8 cellular contexts compared by ENCODE assay signal in the genomic region with DNA sequence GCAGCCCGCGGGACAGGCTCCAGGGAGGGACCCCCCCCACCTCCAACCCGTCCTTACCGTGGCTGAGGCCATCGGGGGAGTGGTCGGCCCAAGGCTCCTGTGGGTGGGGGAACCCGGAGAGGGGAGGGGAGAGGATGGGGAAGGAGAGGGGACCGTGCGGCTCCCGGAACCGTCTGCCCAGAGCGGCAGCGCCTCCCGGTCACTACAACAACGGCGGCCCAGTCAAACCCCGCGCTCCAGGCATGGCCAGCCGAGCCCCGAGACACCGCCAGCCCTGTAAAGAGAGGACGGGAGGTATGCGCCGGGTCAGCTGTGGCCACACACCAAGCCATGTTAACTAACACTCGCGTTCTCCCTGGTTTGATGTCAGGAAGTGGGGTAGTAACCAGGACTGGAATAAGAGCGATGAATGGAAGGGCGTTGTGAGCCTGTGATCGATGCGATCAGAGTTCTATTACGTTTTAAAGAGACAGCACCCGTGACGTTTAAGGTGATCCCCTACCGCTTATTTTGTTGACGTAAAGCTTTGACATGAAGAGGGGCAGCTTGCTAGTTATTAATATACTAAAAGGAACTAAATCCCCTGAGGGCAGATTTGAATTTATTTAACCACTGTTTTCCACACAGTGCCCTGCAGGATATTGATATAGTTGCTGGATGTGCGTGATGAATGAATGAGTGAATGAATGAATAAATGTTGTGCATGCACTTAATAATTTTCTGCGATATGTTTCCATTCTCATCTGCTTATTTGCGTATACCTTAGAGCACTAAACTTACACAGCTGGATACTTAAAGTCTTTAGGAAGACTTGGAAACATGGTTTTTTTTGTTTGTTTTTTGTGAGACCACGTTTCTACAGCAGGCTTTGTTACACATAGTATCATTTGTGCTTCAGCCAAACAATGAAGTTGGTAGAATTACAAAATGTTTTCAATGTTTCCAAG. TPM values are rescaled to one million over a fixed set of nuclear protein-coding genes. Genes with fewer than 3 reads are reported as not detected.
DNase-seq lines count a peak whose midpoint lies in the region; ATAC-seq, FAIRE-seq and TF ChIP-seq lines count a peak whose summit lies in the region.

A gene (minus strand): TSS at position 224 of the 947 bp plus-strand sequence. CDS start 152 bp downstream, at position 72.

- no peaks in the 10 kb centered on the region for H3K27me3 ChIP-seq in bronchial epithelial cell (ENCODE audit: control insufficient read depth, insufficient read depth, low read length)

- peak within 1 kb of the TSS; percentile 68 to 97 (median 88) for H3K27ac ChIP-seq in skin epidermis

- CTCF ChIA-PET in WTC11 (lab: Charles Lee), result interaction anchor here (0.8 to 2.5 kb wide), 5 partner anchors 64 to 946 kb away, joined by 3 to 11 read pairs (median 5); a partner anchor contains a TSS

- H3K36me3 ChIP-seq in bronchial epithelial cell (ENCODE audit: control insufficient read depth, insufficient read depth, low read length), result no peaks in the 10 kb centered on the region

- H3K4me3 Mint-ChIP-seq in WTC11, result peak within 1 kb of the TSS; percentile 99

- TF ChIP-seq CTCF in WTC11 (IDR thresholded peaks at IDR 0.05) (no peak), bronchial epithelial cell (IDR thresholded peaks at IDR 0.05; ENCODE audit: insufficient read depth, low read length, severe bottlenecking) (no peak)

- ATAC-seq in GM19025 (IDR thresholded peaks at IDR 0.05; ENCODE audit: low read depth, unreplicated experiment), result peak; percentile 68
- ATAC-seq in HG03196 (IDR thresholded peaks at IDR 0.05; ENCODE audit: unreplicated experiment), result peak; percentile 63
- ATAC-seq in WTC11, result peak; percentile 81

- H3K27me3 Mint-ChIP-seq in WTC11 (ENCODE audit: low read depth), result no peaks in the 10 kb centered on the region

- DNase-seq in AG08395 (ENCODE audit: low spot score), result peak; percentile 75
- peak; percentile 87 for DNase-seq in NCI-H2227 treated with DMSO at 0.1 percent for 48 hours (lab: John Stamatoyannopoulos, UW)
- peak; percentile 86 for DNase-seq in WTC11 (ENCODE audit: low spot score)
- peak; percentile 70 for DNase-seq in bronchial epithelial cell (ENCODE audit: low read depth)
- DNase-seq in iPS-NIHi7 (ENCODE audit: extremely low spot score), result peak; percentile 87

- H3K4me3 ChIP-seq in bronchial epithelial cell (ENCODE audit: low read depth, low read length), result peak within 1 kb of the TSS; percentile 92
- H3K4me3 ChIP-seq in skin epidermis, result peak within 1 kb of the TSS; percentile 76 to 99 (median 92)

- H3K27ac Mint-ChIP-seq in WTC11, result peak within 1 kb of the TSS; percentile 97

- no peak for FAIRE-seq in bronchial epithelial cell (lab: Jason Lieb, UNC)

- no peaks in the 10 kb centered on the region for H3K9me3 Mint-ChIP-seq in WTC11

- POLR2A ChIA-PET in WTC11 (lab: Charles Lee), result interaction anchor here (0.9 to 1.5 kb wide), 3 partner anchors 55 to 172 kb away, joined by 3 to 4 read pairs (median 3); no protein-coding TSS in a partner anchor

- H3K4me1 Mint-ChIP-seq in WTC11, result peaks cover 23% of the 10 kb centered on the region

- H3K36me3 Mint-ChIP-seq in WTC11, result peaks cover 13% of the 10 kb centered on the region

TF ChIP-seq in WTC11, 78 proteins besides CTCF, POLR2A, EP300 and RAD21 (continues in another document):
- TF ChIP-seq, protein P1, sequence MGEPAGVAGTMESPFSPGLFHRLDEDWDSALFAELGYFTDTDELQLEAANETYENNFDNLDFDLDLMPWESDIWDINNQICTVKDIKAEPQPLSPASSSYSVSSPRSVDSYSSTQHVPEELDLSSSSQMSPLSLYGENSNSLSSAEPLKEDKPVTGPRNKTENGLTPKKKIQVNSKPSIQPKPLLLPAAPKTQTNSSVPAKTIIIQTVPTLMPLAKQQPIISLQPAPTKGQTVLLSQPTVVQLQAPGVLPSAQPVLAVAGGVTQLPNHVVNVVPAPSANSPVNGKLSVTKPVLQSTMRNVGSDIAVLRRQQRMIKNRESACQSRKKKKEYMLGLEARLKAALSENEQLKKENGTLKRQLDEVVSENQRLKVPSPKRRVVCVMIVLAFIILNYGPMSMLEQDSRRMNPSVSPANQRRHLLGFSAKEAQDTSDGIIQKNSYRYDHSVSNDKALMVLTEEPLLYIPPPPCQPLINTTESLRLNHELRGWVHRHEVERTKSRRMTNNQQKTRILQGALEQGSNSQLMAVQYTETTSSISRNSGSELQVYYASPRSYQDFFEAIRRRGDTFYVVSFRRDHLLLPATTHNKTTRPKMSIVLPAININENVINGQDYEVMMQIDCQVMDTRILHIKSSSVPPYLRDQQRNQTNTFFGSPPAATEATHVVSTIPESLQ (CRISPR knock-in tag; IDR thresholded peaks at IDR 0.05), result no peak
- TF ChIP-seq TEAD1 (CRISPR knock-in tag; IDR thresholded peaks at IDR 0.05) (peak; percentile 70), EMX1 (CRISPR knock-in tag; IDR thresholded peaks at IDR 0.05) (no peak), NR2C2 (CRISPR knock-in tag; IDR thresholded peaks at IDR 0.05) (no peak), TCF7 (CRISPR knock-in tag; IDR thresholded peaks at IDR 0.05; ENCODE audit: low read depth) (no peak), GTF2I (CRISPR knock-in tag; conservative IDR thresholded peaks at IDR 0.05) (no peak), NR3C1 (CRISPR knock-in tag; conservative IDR thresholded peaks at IDR 0.05; ENCODE audit: low read depth) (no peak), GRHL2 (CRISPR knock-in tag; IDR thresholded peaks at IDR 0.05; ENCODE audit: insufficient replicate concordance, severe bottlenecking) (no peak)
- TF ChIP-seq, protein P2, sequence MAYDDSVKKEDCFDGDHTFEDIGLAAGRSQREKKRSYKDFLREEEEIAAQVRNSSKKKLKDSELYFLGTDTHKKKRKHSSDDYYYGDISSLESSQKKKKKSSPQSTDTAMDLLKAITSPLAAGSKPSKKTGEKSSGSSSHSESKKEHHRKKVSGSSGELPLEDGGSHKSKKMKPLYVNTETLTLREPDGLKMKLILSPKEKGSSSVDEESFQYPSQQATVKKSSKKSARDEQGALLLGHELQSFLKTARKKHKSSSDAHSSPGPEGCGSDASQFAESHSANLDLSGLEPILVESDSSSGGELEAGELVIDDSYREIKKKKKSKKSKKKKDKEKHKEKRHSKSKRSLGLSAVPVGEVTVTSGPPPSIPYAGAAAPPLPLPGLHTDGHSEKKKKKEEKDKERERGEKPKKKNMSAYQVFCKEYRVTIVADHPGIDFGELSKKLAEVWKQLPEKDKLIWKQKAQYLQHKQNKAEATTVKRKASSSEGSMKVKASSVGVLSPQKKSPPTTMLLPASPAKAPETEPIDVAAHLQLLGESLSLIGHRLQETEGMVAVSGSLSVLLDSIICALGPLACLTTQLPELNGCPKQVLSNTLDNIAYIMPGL (CRISPR knock-in tag; IDR thresholded peaks at IDR 0.05), result peak; percentile 62; the same call in 1 of the 2 replicates
- TF ChIP-seq, protein P3, sequence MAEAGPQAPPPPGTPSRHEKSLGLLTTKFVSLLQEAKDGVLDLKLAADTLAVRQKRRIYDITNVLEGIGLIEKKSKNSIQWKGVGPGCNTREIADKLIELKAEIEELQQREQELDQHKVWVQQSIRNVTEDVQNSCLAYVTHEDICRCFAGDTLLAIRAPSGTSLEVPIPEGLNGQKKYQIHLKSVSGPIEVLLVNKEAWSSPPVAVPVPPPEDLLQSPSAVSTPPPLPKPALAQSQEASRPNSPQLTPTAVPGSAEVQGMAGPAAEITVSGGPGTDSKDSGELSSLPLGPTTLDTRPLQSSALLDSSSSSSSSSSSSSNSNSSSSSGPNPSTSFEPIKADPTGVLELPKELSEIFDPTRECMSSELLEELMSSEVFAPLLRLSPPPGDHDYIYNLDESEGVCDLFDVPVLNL (CRISPR knock-in tag; IDR thresholded peaks at IDR 0.05; ENCODE audit: borderline replicate concordance, low read depth), result no peak
- TF ChIP-seq, protein P4, sequence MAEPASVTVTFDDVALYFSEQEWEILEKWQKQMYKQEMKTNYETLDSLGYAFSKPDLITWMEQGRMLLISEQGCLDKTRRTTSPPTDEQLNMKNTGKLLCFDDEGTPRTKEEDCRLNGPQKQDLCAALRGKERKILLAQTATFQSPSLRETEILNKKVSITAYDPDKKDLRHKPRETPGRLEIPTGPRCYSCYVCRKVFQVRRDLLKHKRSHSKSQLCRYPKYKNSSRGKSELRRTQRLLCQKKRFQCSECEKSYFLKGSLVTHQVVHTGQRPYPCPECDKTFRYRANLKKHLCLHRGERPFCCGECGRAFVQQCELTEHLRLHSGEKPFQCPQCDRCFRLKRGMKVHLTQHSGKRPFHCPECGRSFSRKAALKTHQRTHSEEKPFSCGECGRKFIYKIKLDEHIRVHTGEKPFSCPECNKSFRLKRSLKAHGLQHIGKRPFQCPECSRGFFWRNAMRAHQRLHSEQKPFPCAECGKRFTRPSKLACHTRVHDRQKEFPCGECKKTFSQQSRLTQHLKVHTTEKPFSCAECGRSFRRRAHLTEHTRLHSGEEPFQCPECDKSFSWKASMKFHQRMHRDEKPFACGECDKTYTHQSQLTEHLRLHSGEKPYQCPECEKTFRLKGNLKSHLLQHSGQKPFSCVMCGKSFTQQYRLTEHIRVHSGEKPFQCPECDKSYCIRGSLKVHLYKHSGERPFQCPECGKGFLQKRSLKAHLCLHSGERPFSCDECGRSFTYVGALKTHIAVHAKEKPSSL (CRISPR knock-in tag; conservative IDR thresholded peaks at IDR 0.05), result no peak
- TF ChIP-seq, protein P5, sequence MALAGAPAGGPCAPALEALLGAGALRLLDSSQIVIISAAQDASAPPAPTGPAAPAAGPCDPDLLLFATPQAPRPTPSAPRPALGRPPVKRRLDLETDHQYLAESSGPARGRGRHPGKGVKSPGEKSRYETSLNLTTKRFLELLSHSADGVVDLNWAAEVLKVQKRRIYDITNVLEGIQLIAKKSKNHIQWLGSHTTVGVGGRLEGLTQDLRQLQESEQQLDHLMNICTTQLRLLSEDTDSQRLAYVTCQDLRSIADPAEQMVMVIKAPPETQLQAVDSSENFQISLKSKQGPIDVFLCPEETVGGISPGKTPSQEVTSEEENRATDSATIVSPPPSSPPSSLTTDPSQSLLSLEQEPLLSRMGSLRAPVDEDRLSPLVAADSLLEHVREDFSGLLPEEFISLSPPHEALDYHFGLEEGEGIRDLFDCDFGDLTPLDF (CRISPR knock-in tag; IDR thresholded peaks at IDR 0.05), result no peak

RNA-seq across cellular contexts. Expression of the gene that starts here (rescaled TPM):
- total RNA-seq in WTC11 (2021), result 17.8 to 22.2 TPM (median 21.3 TPM) in 3 replicates
- 12.6 and 16.6 TPM in 2 replicates for total RNA-seq in bronchial epithelial cell

Comparison
In these comparisons a context has a peak if more than half of its experiments do, and no peak if none do; other contexts are left out.
1. Peak in every context shown above with its lines: DNase-seq, ATAC-seq, H3K4me3 ChIP-seq and H3K27ac ChIP-seq.